16 cellular contexts compared by ENCODE assay signal in genomic region chr22:44743247-44743646, GRCh38. TPM values are rescaled to one million over a fixed set of nuclear protein-coding genes. Genes with fewer than 3 reads are reported as not detected.
"Had no signal": no experiment of that assay in that cellular context is flagged by ENCODE, and none has a peak within 500 bp of the region (broad histone marks: within the 10 kb centered on the region; RNA-seq: fewer than 3 reads in every experiment).

No MANE protein-coding gene starts in this region.

- DNase-seq: cerebellar nuclear complex; dermis blood vessel endothelial cell; esophagus squamous epithelium; foreskin fibroblast; kidney glomerular epithelial cell; mammary epithelial cell; ovary; small intestine; stimulated activated CD4-positive, alpha-beta T cell treated with anti-CD3 and anti-CD28 coated beads, Interleukin-12 subunit alpha, Interleukin-12 subunit beta, amount 100 ng/mL, for 4 hours; testis; upper lobe of right lung had no signal

- H3K9me3 ChIP-seq: esophagus squamous epithelium, ovary, testis, tibial nerve, upper lobe of right lung had no signal

- ATAC-seq: natural killer cell treated with Interleukin-12 subunit alpha and Interleukin-12 subunit beta and Interleukin-15 and Interleukin-18, amount 100 ng/mL, for 72 hours; right cardiac atrium; upper lobe of right lung had no signal

- FAIRE-seq: colon, small intestine had no signal

- H3K27ac ChIP-seq: esophagus squamous epithelium, ovary, testis, tibial nerve, upper lobe of right lung had no signal

- H3K27ac Mint-ChIP-seq: natural killer cell treated with Interleukin-12 subunit alpha and Interleukin-12 subunit beta and Interleukin-15 and Interleukin-18, amount 100 ng/mL, for 72 hours; stimulated activated naive CD8-positive, alpha-beta T cell treated with anti-CD3 and anti-CD28 coated beads, Interleukin-15, Interleukin-2, amounts not matched to agents 100 ng/mL and 50 ng/mL, for 24 hours had no signal

- H3K9me3 Mint-ChIP-seq: natural killer cell treated with Interleukin-12 subunit alpha and Interleukin-12 subunit beta and Interleukin-15 and Interleukin-18, amount 100 ng/mL, for 72 hours; stimulated activated naive CD8-positive, alpha-beta T cell treated with anti-CD3 and anti-CD28 coated beads, Interleukin-15, Interleukin-2, amounts not matched to agents 100 ng/mL and 50 ng/mL, for 24 hours had no signal

- H3K4me3 Mint-ChIP-seq: natural killer cell treated with Interleukin-12 subunit alpha and Interleukin-12 subunit beta and Interleukin-15 and Interleukin-18, amount 100 ng/mL, for 72 hours; stimulated activated naive CD8-positive, alpha-beta T cell treated with anti-CD3 and anti-CD28 coated beads, Interleukin-15, Interleukin-2, amounts not matched to agents 100 ng/mL and 50 ng/mL, for 24 hours had no signal

- H3K4me3 ChIP-seq: esophagus squamous epithelium, ovary, testis, tibial nerve, upper lobe of right lung had no signal

- H3K36me3 ChIP-seq: esophagus squamous epithelium, ovary, tibial nerve, upper lobe of right lung had no signal

- H3K36me3 Mint-ChIP-seq: natural killer cell treated with Interleukin-12 subunit alpha and Interleukin-12 subunit beta and Interleukin-15 and Interleukin-18, amount 100 ng/mL, for 72 hours had no signal

- H3K27me3 Mint-ChIP-seq: natural killer cell treated with Interleukin-12 subunit alpha and Interleukin-12 subunit beta and Interleukin-15 and Interleukin-18, amount 100 ng/mL, for 72 hours had no signal

- H3K4me1 ChIP-seq: testis, tibial nerve had no signal

- H3K27me3 ChIP-seq: ovary, testis, upper lobe of right lung had no signal

RNA-seq across cellular contexts. Expression of gene ARHGAP8, which starts 9.1 kb away (rescaled TPM):
- total RNA-seq: dermis blood vessel endothelial cell had no signal
